In the genomic region with DNA sequence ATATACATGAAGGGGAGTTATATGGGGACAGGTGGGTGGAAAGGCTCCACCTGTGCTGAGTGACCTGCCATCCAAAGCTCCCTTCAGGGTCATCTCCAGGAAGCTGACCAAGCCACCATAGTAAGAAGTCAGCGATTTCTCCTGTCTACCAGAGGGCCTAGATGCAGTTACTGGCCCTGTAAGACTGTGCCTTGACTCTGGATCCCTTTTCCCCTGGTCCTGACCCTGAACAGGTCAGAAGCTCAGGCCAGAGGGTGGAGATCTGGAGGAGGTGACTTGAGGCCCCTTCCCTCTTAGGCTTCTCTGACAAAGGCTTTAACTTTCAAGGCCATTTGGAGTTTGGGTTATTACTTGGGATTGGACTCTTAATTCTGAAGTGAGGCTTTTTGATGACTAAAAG, we compare ENCODE assay signal across 28 cellular contexts.
"Had no signal": no experiment of that assay in that cellular context is flagged by ENCODE, and none has a peak within 500 bp of the region (broad histone marks: within the 10 kb centered on the region; RNA-seq: fewer than 3 reads in every experiment).

No MANE protein-coding gene starts in this region.

- FAIRE-seq: colon, endometrium, endothelial cell of umbilical vein, frontal cortex had no signal

- H3K4me1 ChIP-seq: colonic mucosa, esophagus muscularis mucosa, esophagus squamous epithelium, foreskin keratinocyte, gastrocnemius medialis, gastroesophageal sphincter, heart left ventricle, heart right ventricle had no signal

- ATAC-seq: effector memory CD8-positive, alpha-beta T cell; esophagus mucosa; foreskin keratinocyte; gastrocnemius medialis; gastroesophageal sphincter; heart left ventricle; heart right ventricle had no signal

- H3K4me3 ChIP-seq: colonic mucosa, coronary artery, dorsolateral prefrontal cortex, esophagus muscularis mucosa, esophagus squamous epithelium, gastrocnemius medialis, gastroesophageal sphincter, heart left ventricle, heart right ventricle had no signal

- H3K27ac ChIP-seq: colonic mucosa, coronary artery, dorsolateral prefrontal cortex, epithelial cell of prostate, esophagus muscularis mucosa, esophagus squamous epithelium, foreskin keratinocyte, gastrocnemius medialis, gastroesophageal sphincter, heart left ventricle, heart right ventricle had no signal

- DNase-seq: colonic mucosa; cortex of kidney; dermis blood vessel endothelial cell; dorsolateral prefrontal cortex; effector CD4-positive, alpha-beta T cell; effector CD8-positive, alpha-beta T cell; effector memory CD4-positive, alpha-beta T cell; effector memory CD8-positive, alpha-beta T cell; endodermal cell; erythroblast; esophagus squamous epithelium; foreskin fibroblast; foreskin keratinocyte; foreskin melanocyte; gastrocnemius medialis; glutamatergic neuron; head of caudate nucleus; heart left ventricle; heart right ventricle had no signal

- H3K9me3 ChIP-seq: colonic mucosa, esophagus muscularis mucosa, esophagus squamous epithelium, gastrocnemius medialis, gastroesophageal sphincter, heart left ventricle, heart right ventricle had no signal

- H3K27me3 ChIP-seq: colonic mucosa, dorsolateral prefrontal cortex, esophagus squamous epithelium, foreskin keratinocyte, gastrocnemius medialis, gastroesophageal sphincter had no signal

- H3K36me3 ChIP-seq: colonic mucosa, esophagus muscularis mucosa, esophagus squamous epithelium, gastrocnemius medialis, gastroesophageal sphincter, heart left ventricle, heart right ventricle had no signal
